ENCODE assay signal across 8 cellular contexts in genomic region chr6:132830236-132830799, GRCh38. TPM values are rescaled to one million over a fixed set of nuclear protein-coding genes. Genes with fewer than 3 reads are reported as not detected.
DNase-seq lines count a peak whose midpoint lies in the region; ATAC-seq and TF ChIP-seq lines count a peak whose summit lies in the region.

No MANE protein-coding gene starts in this region.

- H3K9me3 ChIP-seq in Panc1 (ENCODE audit: control insufficient read depth, insufficient read depth, low read depth, low read length) (no peaks in the 10 kb centered on the region), uterus (no peaks in the 10 kb centered on the region)

- H3K27ac ChIP-seq in Panc1 (ENCODE audit: low read length) (no peak overlapping the region), uterus (no peak overlapping the region)

- TF ChIP-seq CTCF in BJ (IDR thresholded peaks at IDR 0.05; ENCODE audit: insufficient read depth, low read depth, low read length) (peak; percentile 50), HFFc6 (IDR thresholded peaks at IDR 0.05) (peak; percentile 71), Panc1 (IDR thresholded peaks at IDR 0.05) (peak; percentile 56; the same call in 1 of the 2 replicates), fibroblast of villous mesenchyme (IDR thresholded peaks at IDR 0.05; ENCODE audit: insufficient read depth, low read depth, low read length) (peak; percentile 50), uterus (IDR thresholded peaks at IDR 0.05) (peak in 3 of 4 experiments; percentile 18 to 47 (median 32))

- H3K4me1 Mint-ChIP-seq in HFFc6 (ENCODE audit: low read depth), result 0 out of 2 replicates have a peak, but pooled peaks cover 1% of the 10 kb centered on the region
- H3K4me1 Mint-ChIP-seq in activated naive CD4-positive, alpha-beta T cell treated with anti-CD3 and anti-CD28 coated beads for 36 hours (ENCODE audit: low read depth), result no peaks in the 10 kb centered on the region

- H3K27me3 ChIP-seq in BJ (ENCODE audit: control insufficient read depth, insufficient read depth, low read length), result no peaks in the 10 kb centered on the region
- H3K27me3 ChIP-seq in Panc1 (ENCODE audit: control insufficient read depth, insufficient read depth, low read length), result no peaks in the 10 kb centered on the region
- H3K27me3 ChIP-seq in uterus, result no peaks in the 10 kb centered on the region

- H3K36me3 ChIP-seq in BJ (ENCODE audit: control insufficient read depth, insufficient read depth, low read length) (no peaks in the 10 kb centered on the region), Panc1 (ENCODE audit: control insufficient read depth, insufficient read depth, low read length) (no peaks in the 10 kb centered on the region), uterus (no peaks in the 10 kb centered on the region)

- no peak for TF ChIP-seq POLR2A in uterus (IDR thresholded peaks at IDR 0.05)

- CTCF ChIA-PET in BJ (lab: Yijun Ruan, JAX), result interaction anchor here (0.6 to 2.4 kb wide), 7 partner anchors 8 to 1092 kb away, joined by 3 to 7 read pairs (median 4); no protein-coding TSS in a partner anchor
- CTCF ChIA-PET in Panc1 (lab: Charles Lee), result no interaction called here
- CTCF ChIA-PET in activated naive CD4-positive, alpha-beta T cell treated with anti-CD3 and anti-CD28 coated beads for 36 hours (lab: Charles Lee), result interaction anchor here (0.7 to 2.9 kb wide), 9 partner anchors 17 to 994 kb away, joined by 3 to 22 read pairs (median 4); partner anchors contain the start of gene SLC18B1

- H3K4me1 ChIP-seq in Panc1 (ENCODE audit: control insufficient read depth, insufficient read depth, low read length), result no peaks in the 10 kb centered on the region
- no peaks in the 10 kb centered on the region for H3K4me1 ChIP-seq in uterus

- no peaks in the 10 kb centered on the region for H3K36me3 Mint-ChIP-seq in HFFc6 (ENCODE audit: low read depth)
- no peaks in the 10 kb centered on the region for H3K36me3 Mint-ChIP-seq in activated naive CD4-positive, alpha-beta T cell treated with anti-CD3 and anti-CD28 coated beads for 36 hours (ENCODE audit: low read depth)

- intact Hi-C loops in Panc1 (cut with micrococcal nuclease; ENCODE audit: unreplicated experiment), result loop anchor here (2.0 to 10.0 kb wide), 3 partner anchors 132 to 722 kb away; no protein-coding TSS in a partner anchor
- intact Hi-C loops in uterus (cut with DNase I; ENCODE audit: low total_unique reads), result no loop called here
- intact Hi-C loops in activated naive CD4-positive, alpha-beta T cell treated with anti-CD3 and anti-CD28 coated beads for 36 hours (cut with micrococcal nuclease), result loop anchor here (1.0 kb wide), 3 partner anchors 133 to 723 kb away; no protein-coding TSS in a partner anchor

- H3K27me3 Mint-ChIP-seq in HFFc6 (ENCODE audit: insufficient read depth), result peaks cover 9% of the 10 kb centered on the region; the same call in 1 of the 2 replicates
- no peaks in the 10 kb centered on the region for H3K27me3 Mint-ChIP-seq in activated naive CD4-positive, alpha-beta T cell treated with anti-CD3 and anti-CD28 coated beads for 36 hours (ENCODE audit: low read depth)

- no TSS peak for BruUV-seq in Panc1 (replicated peaks; lab: Mats Ljungman, UMichigan)

- POLR2A ChIA-PET in BJ (lab: Charles Lee) (interaction anchor here (0.6 kb wide), 1 partner anchor 13 kb away, joined by 5 read pairs; no protein-coding TSS in a partner anchor), Panc1 (lab: Charles Lee) (interaction anchor here (0.6 kb wide), 1 partner anchor 18 kb away, joined by 3 read pairs; no protein-coding TSS in a partner anchor)

- in situ Hi-C loops in Panc1 (cut with HindIII; ENCODE audit: low pct_unique_long_range_greater_than_20kb, low sequenced_read_pairs), result no loop called here

- no peak overlapping the region for H3K4me3 Mint-ChIP-seq in HFFc6
- H3K4me3 Mint-ChIP-seq in activated naive CD4-positive, alpha-beta T cell treated with anti-CD3 and anti-CD28 coated beads for 36 hours, result no peak overlapping the region

- peak; percentile 76; the same call in 1 of the 2 replicates for ATAC-seq in Panc1
- ATAC-seq in HG02610 (IDR thresholded peaks at IDR 0.05; ENCODE audit: unreplicated experiment), result no peak

- no peak overlapping the region for H3K4me3 ChIP-seq in BJ (ENCODE audit: low read depth, low read length)
- no peak overlapping the region for H3K4me3 ChIP-seq in Panc1 (ENCODE audit: low read depth in 2 of 2, low read length in 2 of 2)
- no peak overlapping the region for H3K4me3 ChIP-seq in fibroblast of villous mesenchyme (ENCODE audit: low read depth, low read length)
- no peak overlapping the region for H3K4me3 ChIP-seq in uterus

- no peaks in the 10 kb centered on the region for H3K9me3 Mint-ChIP-seq in HFFc6
- H3K9me3 Mint-ChIP-seq in activated naive CD4-positive, alpha-beta T cell treated with anti-CD3 and anti-CD28 coated beads for 36 hours, result no peaks in the 10 kb centered on the region

- no peak for DNase-seq in BJ (ENCODE audit: low read depth)
- no peak for DNase-seq in HFFc6
- DNase-seq in Panc1 (ENCODE audit: low read depth, low spot score), result no peak
- peak; percentile 45 for DNase-seq in fibroblast of villous mesenchyme (ENCODE audit: low read depth)
- no peak for DNase-seq in uterus
- no peak for DNase-seq in activated naive CD4-positive, alpha-beta T cell treated with anti-CD3 and anti-CD28 coated beads for 36 hours
- no peak for DNase-seq in OCI-M2 (lab: John Stamatoyannopoulos, UW; ENCODE audit: unreplicated experiment)

- no peak overlapping the region for H3K27ac Mint-ChIP-seq in HFFc6
- no peak overlapping the region for H3K27ac Mint-ChIP-seq in activated naive CD4-positive, alpha-beta T cell treated with anti-CD3 and anti-CD28 coated beads for 36 hours

RNA-seq across cellular contexts. Expression of gene RPS12, which starts 15.9 kb away (rescaled TPM):
- 3,063 and 4,031 TPM in 2 replicates for polyA plus RNA-seq in BJ (2011; rRNA removed)
- polyA minus RNA-seq in BJ (2011; rRNA and poly(A)+ RNA removed), result 1,142 and 1,893 TPM in 2 replicates
- total RNA-seq in HFFc6 (2021; fragmentation: NEBNext Ultra II Directional; extraction: Animal tissue kit (Norgen Biotek cat#: 25700)), result 1,000 to 10,000 TPM in 4 of 6 experiments, 100 to 1,000 TPM in 2; 826 to 1,148 (median 1,037) TPM
- total RNA-seq in Panc1 (2021; ENCODE audit: unreplicated experiment) (1,010 TPM), fibroblast of villous mesenchyme (603 and 770 TPM in 2 replicates), uterus (1,000 to 10,000 TPM in 3 of 4 donors, 100 to 1,000 TPM in 1; 875 to 4,841 (median 1,355) TPM)
- 1,742 TPM for polyA plus RNA-seq in Panc1 (2012; ENCODE audit: insufficient read length)
- 1,000 to 10,000 TPM; 2,152 to 2,208 TPM for total RNA-seq in activated naive CD4-positive, alpha-beta T cell treated with anti-CD3 and anti-CD28 coated beads for 36 hours

RNA-seq across cellular contexts. Expression of gene SLC18B1, which starts 31.9 kb away (rescaled TPM):
- 0.63 and 1.9 TPM in 2 replicates for polyA plus RNA-seq in BJ (2011; rRNA removed)
- 0.62 and 0.90 TPM in 2 replicates for polyA minus RNA-seq in BJ (2011; rRNA and poly(A)+ RNA removed)
- total RNA-seq in HFFc6 (2021; fragmentation: NEBNext Ultra II Directional; extraction: Animal tissue kit (Norgen Biotek cat#: 25700)), result 1 to 10 TPM; 2.9 to 4.1 (median 3.5) TPM
- total RNA-seq in Panc1 (2021; ENCODE audit: unreplicated experiment) (0.67 TPM), fibroblast of villous mesenchyme (4.8 and 11.2 TPM in 2 replicates), uterus (10 to 100 TPM in 1 of 4 donors, 1 to 10 TPM in 2, under 1 TPM in 1; 0.51 to 38.7 (median 8.0) TPM)
- polyA plus RNA-seq in Panc1 (2012; ENCODE audit: insufficient read length), result 0.51 TPM
- total RNA-seq in activated naive CD4-positive, alpha-beta T cell treated with anti-CD3 and anti-CD28 coated beads for 36 hours, result 1 to 10 TPM; 5.1 to 6.1 TPM
